Comparison of ENCODE assay signal across 27 cellular contexts in the genomic region with DNA sequence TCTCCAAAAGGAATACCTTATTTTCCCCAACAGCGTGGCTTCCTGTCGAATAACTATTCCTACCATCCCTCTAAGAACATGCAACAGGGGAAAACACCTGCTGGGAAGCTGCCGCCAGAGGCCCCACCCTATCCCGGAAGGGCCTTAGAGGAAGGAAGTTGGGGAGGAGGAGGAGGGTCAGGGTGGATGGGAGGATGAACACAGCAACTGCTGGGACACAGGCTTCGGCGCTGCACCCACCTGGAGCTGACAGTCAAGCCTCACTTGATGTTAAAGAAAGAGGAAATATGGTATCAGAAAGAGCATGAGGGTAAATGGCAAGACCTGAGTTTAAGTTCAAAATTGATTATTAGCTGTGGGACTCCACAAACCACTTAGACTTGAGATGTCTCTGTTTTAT.
"Had no signal": no experiment of that assay in that cellular context is flagged by ENCODE, and none has a peak within 500 bp of the region (broad histone marks: within the 10 kb centered on the region; RNA-seq: fewer than 3 reads in every experiment).

No MANE protein-coding gene starts in this region.

- H3K27me3 ChIP-seq: heart right ventricle, hepatocyte, ovary, right atrium auricular region, right lobe of liver, testis, thyroid gland, transverse colon, upper lobe of right lung had no signal

- H2AFZ ChIP-seq: hepatocyte, neural progenitor cell had no signal

- H3K79me2 ChIP-seq: hepatocyte had no signal

- H3K36me3 Mint-ChIP-seq: mesothelial cell of epicardium; natural killer cell; neural progenitor cell; stimulated activated effector memory CD8-positive, alpha-beta T cell treated with anti-CD3 and anti-CD28 coated beads, Interleukin-12 subunit alpha, Interleukin-12 subunit beta, amount 100 ng/mL, for 72 hours had no signal

- H3K4me1 ChIP-seq: heart right ventricle, neural progenitor cell, right lobe of liver, testis, thyroid gland had no signal

- H3K4me3 Mint-ChIP-seq: mesothelial cell of epicardium; naive B cell; natural killer cell; nephron progenitor cell; neural progenitor cell; stimulated activated effector memory CD8-positive, alpha-beta T cell treated with anti-CD3 and anti-CD28 coated beads, Interleukin-12 subunit alpha, Interleukin-12 subunit beta, amount 100 ng/mL, for 72 hours; stimulated activated naive CD8-positive, alpha-beta T cell treated with anti-CD3 and anti-CD28 coated beads, Interleukin-15, Interleukin-2, amounts not matched to agents 100 ng/mL and 50 ng/mL, for 24 hours had no signal

- H3K4me1 Mint-ChIP-seq: mesothelial cell of epicardium; stimulated activated effector memory CD8-positive, alpha-beta T cell treated with anti-CD3 and anti-CD28 coated beads, Interleukin-12 subunit alpha, Interleukin-12 subunit beta, amount 100 ng/mL, for 72 hours had no signal

- ATAC-seq: natural killer cell; stimulated activated effector memory CD8-positive, alpha-beta T cell treated with anti-CD3 and anti-CD28 coated beads, Interleukin-12 subunit alpha, Interleukin-12 subunit beta, amount 100 ng/mL, for 72 hours had no signal

- H3K27ac ChIP-seq: heart right ventricle, hepatocyte, left ventricle myocardium inferior, neural progenitor cell, ovary, right atrium auricular region, right lobe of liver, testis, thyroid gland, transverse colon, upper lobe of right lung had no signal

- DNase-seq: heart right ventricle; islet precursor cell; left ventricle myocardium inferior; mesendoderm; naive B cell; natural killer cell; nephron progenitor cell; ovary; right lobe of liver; stimulated activated CD4-positive, alpha-beta T cell treated with anti-CD3 and anti-CD28 coated beads, Interleukin-12 subunit alpha, Interleukin-12 subunit beta, amount 100 ng/mL, for 4 hours; stimulated activated CD4-positive, alpha-beta T cell treated with anti-CD3 and anti-CD28 coated beads, Interleukin-15, amount 100 ng/mL, for 24 hours; stimulated activated CD4-positive, alpha-beta T cell treated with anti-CD3 and anti-CD28 coated beads, Interleukin-4, amount 100 ng/mL, for 24 hours; stimulated activated naive CD4-positive, alpha-beta T cell; substantia nigra; thyroid gland; transverse colon; upper lobe of right lung had no signal

- H3K9me3 ChIP-seq: heart right ventricle, left ventricle myocardium inferior, ovary, right atrium auricular region, right lobe of liver, testis, thyroid gland, transverse colon, upper lobe of right lung had no signal

- H3K4me2 ChIP-seq: hepatocyte, neural progenitor cell, smooth muscle cell had no signal

- H3K36me3 ChIP-seq: heart right ventricle, left ventricle myocardium inferior, neural progenitor cell, ovary, right atrium auricular region, right lobe of liver, thyroid gland, transverse colon, upper lobe of right lung had no signal

- H3K4me3 ChIP-seq: heart right ventricle, hepatocyte, left ventricle myocardium inferior, lung, neural progenitor cell, ovary, right atrium auricular region, right lobe of liver, smooth muscle cell, testis, thyroid gland, transverse colon, upper lobe of right lung had no signal

- H3K27ac Mint-ChIP-seq: mesothelial cell of epicardium; natural killer cell; nephron progenitor cell; neural progenitor cell; progenitor cell of endocrine pancreas; stimulated activated effector memory CD8-positive, alpha-beta T cell treated with anti-CD3 and anti-CD28 coated beads, Interleukin-12 subunit alpha, Interleukin-12 subunit beta, amount 100 ng/mL, for 72 hours; stimulated activated naive CD8-positive, alpha-beta T cell treated with anti-CD3 and anti-CD28 coated beads, Interleukin-15, Interleukin-2, amounts not matched to agents 100 ng/mL and 50 ng/mL, for 24 hours had no signal

- H3K9me3 Mint-ChIP-seq: mesothelial cell of epicardium; naive B cell; natural killer cell; nephron progenitor cell; neural progenitor cell; stimulated activated effector memory CD8-positive, alpha-beta T cell treated with anti-CD3 and anti-CD28 coated beads, Interleukin-12 subunit alpha, Interleukin-12 subunit beta, amount 100 ng/mL, for 72 hours; stimulated activated naive CD8-positive, alpha-beta T cell treated with anti-CD3 and anti-CD28 coated beads, Interleukin-15, Interleukin-2, amounts not matched to agents 100 ng/mL and 50 ng/mL, for 24 hours had no signal

- H3K9ac ChIP-seq: neural progenitor cell had no signal
